17 cellular contexts compared by ENCODE assay signal in the genomic region with DNA sequence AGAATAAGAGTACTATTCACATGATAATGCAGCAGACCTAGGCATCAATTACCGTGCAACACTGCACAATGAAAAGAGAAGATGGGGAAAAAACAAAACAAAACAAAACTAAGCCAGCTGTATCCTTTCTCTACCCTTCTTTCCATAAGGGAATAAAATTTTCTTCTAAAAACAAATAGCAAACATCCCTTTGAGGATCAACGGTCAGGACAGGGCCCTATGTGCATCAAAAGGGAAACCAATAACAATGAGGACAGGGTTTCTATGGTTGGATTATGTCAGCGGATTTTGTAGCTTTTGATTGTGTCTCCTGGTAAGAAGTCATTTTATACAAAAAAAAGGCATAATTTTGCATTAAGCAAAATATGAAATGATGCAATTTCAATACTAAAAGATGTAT.
A peak's percentile ranks its signal among the peaks of the same experiment; 100 is the strongest.
DNase-seq lines count a peak whose midpoint lies in the region; ATAC-seq, FAIRE-seq and TF ChIP-seq lines count a peak whose summit lies in the region.
"Had no signal": no experiment of that assay in that cellular context is flagged by ENCODE, and none has a peak within 500 bp of the region (broad histone marks: within the 10 kb centered on the region; RNA-seq: fewer than 3 reads in every experiment).

No MANE protein-coding gene starts in this region.

- H2AFZ ChIP-seq in GM12878 (ENCODE audit: control insufficient read depth, low read depth, low read length) (no peak overlapping the region), neuron (ENCODE audit: low read depth, low read length) (peak overlapping the region; percentile 26)
- H2AFZ ChIP-seq: GM23248 had no signal

- H3K27ac ChIP-seq in left ventricle myocardium inferior (replicated peaks) (peak overlapping the region; percentile 24), heart right ventricle (peak overlapping the region in 1 of 10 donors; percentile 25), GM12878 (ENCODE audit: control insufficient read depth, insufficient read depth) (no peak overlapping the region)
- H3K27ac ChIP-seq: BLaER1, GM23248, HL-60 had no signal

- no TSS peak for BruUV-seq in GM12878 (replicated peaks; lab: Mats Ljungman, UMichigan)

- intact Hi-C loops in left ventricle myocardium inferior (cut with micrococcal nuclease) = no loop called here
- intact Hi-C loops in heart right ventricle (cut with DNase I) = no loop called here
- intact Hi-C loops in GM12878 (cut with micrococcal nuclease; ENCODE audit: unreplicated experiment) = no loop called here

- H3K9ac ChIP-seq in GM12878 (ENCODE audit: control insufficient read depth, insufficient read depth, low read length) = no peak overlapping the region
- H3K9ac ChIP-seq: BLaER1, GM23248 had no signal

- no peaks in the 10 kb centered on the region for H3K4me1 ChIP-seq in left ventricle myocardium inferior
- no peaks in the 10 kb centered on the region for H3K4me1 ChIP-seq in heart right ventricle
- no peaks in the 10 kb centered on the region for H3K4me1 ChIP-seq in GM12878 (ENCODE audit: control insufficient read depth, insufficient read depth, low read length)
- H3K4me1 ChIP-seq in neuron (ENCODE audit: insufficient read depth, low read length) = peaks cover 5% of the 10 kb centered on the region
- H3K4me1 ChIP-seq: BLaER1 had no signal

- DNase-seq in left ventricle myocardium inferior = no peak
- DNase-seq in heart right ventricle = no peak
- DNase-seq in GM12878 (ENCODE audit: low read depth, low spot score) = no peak
- no peak for DNase-seq in NCI-H2171 (lab: John Stamatoyannopoulos, UW)
- no peak for DNase-seq in central memory CD4-positive, alpha-beta T cell
- DNase-seq: 8988T; Calu3; CD4-positive, alpha-beta memory T cell; DMS79 treated with DMSO at 0.1 percent for 48 hours; GF-D8; GM23248; HCEC 1CT had no signal

- TF ChIP-seq CTCF in left ventricle myocardium inferior (IDR thresholded peaks at IDR 0.05; ENCODE audit: borderline replicate concordance) (no peak), heart right ventricle (IDR thresholded peaks at IDR 0.05) (no peak), GM12878 (IDR thresholded peaks at IDR 0.05 in 2 of 3, conservative IDR thresholded peaks at IDR 0.05 in 1 of 3; ENCODE audit: control insufficient read depth in 2 of 3, extremely low read depth in 1 of 3, insufficient read depth in 1 of 3, low read depth in 3 of 3, low read length in 3 of 3) (no peak)

- no peaks in the 10 kb centered on the region for H3K79me2 ChIP-seq in GM12878 (ENCODE audit: control insufficient read depth, insufficient read depth, low read length)

- RAD21 ChIA-PET in GM12878 (lab: Charles Lee; ENCODE audit: unreplicated experiment) = no interaction called here

- no peak for TF ChIP-seq EP300 in GM12878 (IDR thresholded peaks at IDR 0.05; ENCODE audit: borderline replicate concordance in 1 of 2, control insufficient read depth in 1 of 2, low read depth in 2 of 2, low read length in 2 of 2)

- H3K27me3 ChIP-seq in left ventricle myocardium inferior (ENCODE audit: low read depth) (no peaks in the 10 kb centered on the region), heart right ventricle (no peaks in the 10 kb centered on the region), GM12878 (replicated peaks in 1 of 2; ENCODE audit: control insufficient read depth in 2 of 2, insufficient read depth in 2 of 2, low read length in 1 of 2) (no peaks in the 10 kb centered on the region), neuron (ENCODE audit: insufficient read depth, low read length) (no peaks in the 10 kb centered on the region)
- H3K27me3 ChIP-seq: BLaER1 had no signal

- CTCF ChIA-PET in GM12878 (lab: Yijun Ruan, JAX) = no interaction called here

- SMC1A ChIA-PET in GM12878 (lab: Charles Lee; ENCODE audit: uncharacterized antibody, unreplicated experiment) = no interaction called here

- no peak for ATAC-seq in heart right ventricle
- ATAC-seq in GM12878 = no peak
- no peak for ATAC-seq in GM18907 (IDR thresholded peaks at IDR 0.05; ENCODE audit: unreplicated experiment)

- no peak for TF ChIP-seq RAD21 in GM12878 (IDR thresholded peaks at IDR 0.05; ENCODE audit: insufficient read depth, low read depth, low read length)

- H3K4me3 ChIP-seq in left ventricle myocardium inferior (no peak overlapping the region), heart right ventricle (no peak overlapping the region), GM12878 (no peak overlapping the region), neuron (ENCODE audit: low read length) (no peak overlapping the region)
- H3K4me3 ChIP-seq: BLaER1, GM23248 had no signal

- no peak for TF ChIP-seq POLR2A in GM12878 (IDR thresholded peaks at IDR 0.05; ENCODE audit: low read depth, low read length)

- in situ Hi-C loops in GM12878 (cut with MboI) = no loop called here

- FAIRE-seq in GM12878 (lab: Jason Lieb, UNC) = peak; percentile 7
- FAIRE-seq: GM12891 had no signal

- 52 to 67% methylated on average over 3 of the region's 3 CpGs for WGBS in heart right ventricle, 2 donors
- 2% methylated on average over 3 of the region's 3 CpGs for WGBS in GM12878 (ENCODE audit: insufficient coverage, insufficient replicate concordance, low lambda C conversion rate, missing lambda C conversion rate)

- no peak overlapping the region for H3K4me2 ChIP-seq in GM12878 (ENCODE audit: control insufficient read depth, insufficient read depth)
- H3K4me2 ChIP-seq: BLaER1 had no signal

- H3K36me3 ChIP-seq in left ventricle myocardium inferior = no peaks in the 10 kb centered on the region
- no peaks in the 10 kb centered on the region for H3K36me3 ChIP-seq in heart right ventricle
- H3K36me3 ChIP-seq in GM12878 (ENCODE audit: control insufficient read depth in 2 of 2, insufficient read depth in 2 of 2, low read length in 1 of 2) = no peaks in the 10 kb centered on the region
- H3K36me3 ChIP-seq in neuron (ENCODE audit: insufficient read depth, low read length) = no peaks in the 10 kb centered on the region
- H3K36me3 ChIP-seq: BLaER1 had no signal

- H3K9me3 ChIP-seq in left ventricle myocardium inferior (replicated peaks) (peaks cover 15% of the 10 kb centered on the region), heart right ventricle (peaks cover 0 to 17% (median 3%) of the 10 kb centered on the region in 11 donors), GM12878 (replicated peaks; ENCODE audit: control insufficient read depth, insufficient read depth, low read length) (no peaks in the 10 kb centered on the region), neuron (ENCODE audit: low read length) (no peaks in the 10 kb centered on the region)
- H3K9me3 ChIP-seq: BLaER1 had no signal

- POLR2A ChIA-PET in GM12878 (lab: Charles Lee) = no interaction called here

- no peaks in the 10 kb centered on the region for H4K20me1 ChIP-seq in GM12878 (ENCODE audit: control insufficient read depth, insufficient read depth)
- H4K20me1 ChIP-seq: BLaER1 had no signal

TF ChIP-seq in GM12878, 131 proteins besides CTCF, POLR2A, EP300 and RAD21:
- TF ChIP-seq, protein P1, sequence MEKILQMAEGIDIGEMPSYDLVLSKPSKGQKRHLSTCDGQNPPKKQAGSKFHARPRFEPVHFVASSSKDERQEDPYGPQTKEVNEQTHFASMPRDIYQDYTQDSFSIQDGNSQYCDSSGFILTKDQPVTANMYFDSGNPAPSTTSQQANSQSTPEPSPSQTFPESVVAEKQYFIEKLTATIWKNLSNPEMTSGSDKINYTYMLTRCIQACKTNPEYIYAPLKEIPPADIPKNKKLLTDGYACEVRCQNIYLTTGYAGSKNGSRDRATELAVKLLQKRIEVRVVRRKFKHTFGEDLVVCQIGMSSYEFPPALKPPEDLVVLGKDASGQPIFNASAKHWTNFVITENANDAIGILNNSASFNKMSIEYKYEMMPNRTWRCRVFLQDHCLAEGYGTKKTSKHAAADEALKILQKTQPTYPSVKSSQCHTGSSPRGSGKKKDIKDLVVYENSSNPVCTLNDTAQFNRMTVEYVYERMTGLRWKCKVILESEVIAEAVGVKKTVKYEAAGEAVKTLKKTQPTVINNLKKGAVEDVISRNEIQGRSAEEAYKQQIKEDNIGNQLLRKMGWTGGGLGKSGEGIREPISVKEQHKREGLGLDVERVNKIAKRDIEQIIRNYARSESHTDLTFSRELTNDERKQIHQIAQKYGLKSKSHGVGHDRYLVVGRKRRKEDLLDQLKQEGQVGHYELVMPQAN (conservative IDR thresholded peaks at IDR 0.05) = no peak
- TF ChIP-seq GATAD2B (conservative IDR thresholded peaks at IDR 0.05; ENCODE audit: low read depth) (no peak), NBN (IDR thresholded peaks at IDR 0.05) (no peak), SMAD5 (IDR thresholded peaks at IDR 0.05; ENCODE audit: low read depth) (no peak), ESRRA (IDR thresholded peaks at IDR 0.05; ENCODE audit: low read length) (no peak), BACH1 (IDR thresholded peaks at IDR 0.05; ENCODE audit: borderline replicate concordance) (no peak), JUND (IDR thresholded peaks at IDR 0.05; ENCODE audit: low read depth, low read length) (no peak), FOXM1 (IDR thresholded peaks at IDR 0.05; ENCODE audit: low read depth, low read length) (no peak)
